ENCODE assay signal across 14 cellular contexts in genomic region chr20:11755071-11755881, GRCh38.
A peak's percentile ranks its signal among the peaks of the same experiment; 100 is the strongest.
DNase-seq lines count a peak whose midpoint lies in the region; FAIRE-seq and TF ChIP-seq lines count a peak whose summit lies in the region.
"Had no signal": no experiment of that assay in that cellular context is flagged by ENCODE, and none has a peak within 500 bp of the region (broad histone marks: within the 10 kb centered on the region; RNA-seq: fewer than 3 reads in every experiment).

No MANE protein-coding gene starts in this region.

- H4K20me1 ChIP-seq in endothelial cell of umbilical vein (replicated peaks; ENCODE audit: control insufficient read depth, extremely low read depth, insufficient read depth, low read length) = no peaks in the 10 kb centered on the region

- H3K4me3 ChIP-seq in MG63 (peak overlapping the region; percentile 12), endothelial cell of umbilical vein (replicated peaks in 1 of 3; ENCODE audit: insufficient read depth in 1 of 3, low read depth in 1 of 3, low read length in 3 of 3) (no peak overlapping the region), neuronal stem cell (ENCODE audit: low read length in 2 of 2) (no peak overlapping the region)
- H3K4me3 ChIP-seq in CD8-positive, alpha-beta memory T cell (ENCODE audit: low read length) = no peak overlapping the region
- H3K4me3 ChIP-seq: stomach had no signal

- peak overlapping the region; percentile 62 for H2AFZ ChIP-seq in endothelial cell of umbilical vein (ENCODE audit: low read depth, low read length)
- no peak overlapping the region for H2AFZ ChIP-seq in neuronal stem cell (ENCODE audit: low read length)

- H3K36me3 Mint-ChIP-seq in CD8-positive, alpha-beta memory T cell = no peaks in the 10 kb centered on the region
- H3K36me3 Mint-ChIP-seq: CD4-positive, alpha-beta memory T cell; natural killer cell treated with Interleukin-12 subunit alpha and Interleukin-12 subunit beta and Interleukin-15 and Interleukin-18, amount 100 ng/mL, for 72 hours had no signal

- CTCF ChIA-PET in endothelial cell of umbilical vein (lab: Charles Lee) = interaction anchor here (0.9 to 1.3 kb wide), 2 partner anchors 31 to 35 kb away, joined by 3 read pairs; no protein-coding TSS in a partner anchor
- CTCF ChIA-PET in CD8-positive, alpha-beta memory T cell (lab: Charles Lee) = no interaction called here

- H3K9me3 Mint-ChIP-seq in CD8-positive, alpha-beta memory T cell = peaks cover 2 to 20% (median 11%) of the 10 kb centered on the region in 5 donors

- no peaks in the 10 kb centered on the region for H3K4me1 Mint-ChIP-seq in CD8-positive, alpha-beta memory T cell
- H3K4me1 Mint-ChIP-seq: CD4-positive, alpha-beta memory T cell had no signal

- H3K9me3 ChIP-seq in MG63 (peaks cover 7% of the 10 kb centered on the region), endothelial cell of umbilical vein (replicated peaks; ENCODE audit: control insufficient read depth, insufficient read depth, low read length) (no peaks in the 10 kb centered on the region), neuronal stem cell (replicated peaks in 1 of 2; ENCODE audit: control insufficient read depth in 2 of 2, insufficient read depth in 1 of 2, low read depth in 1 of 2, low read length in 2 of 2) (no peaks in the 10 kb centered on the region)
- no peaks in the 10 kb centered on the region for H3K9me3 ChIP-seq in CD8-positive, alpha-beta memory T cell (ENCODE audit: low read length)
- H3K9me3 ChIP-seq: stomach had no signal

- H3K79me1 ChIP-seq in neuronal stem cell (ENCODE audit: low read depth, low read length) = no peaks in the 10 kb centered on the region

- no peak overlapping the region for H3K27ac Mint-ChIP-seq in CD8-positive, alpha-beta memory T cell
- H3K27ac Mint-ChIP-seq: CD4-positive, alpha-beta memory T cell; effector memory CD8-positive, alpha-beta T cell; natural killer cell treated with Interleukin-12 subunit alpha and Interleukin-12 subunit beta and Interleukin-15 and Interleukin-18, amount 100 ng/mL, for 72 hours had no signal

- no peak overlapping the region for H3K4me3 Mint-ChIP-seq in CD8-positive, alpha-beta memory T cell
- H3K4me3 Mint-ChIP-seq: CD4-positive, alpha-beta memory T cell; effector memory CD8-positive, alpha-beta T cell; natural killer cell treated with Interleukin-12 subunit alpha and Interleukin-12 subunit beta and Interleukin-15 and Interleukin-18, amount 100 ng/mL, for 72 hours had no signal

- H3K9me1 ChIP-seq in endothelial cell of umbilical vein (replicated peaks; ENCODE audit: control insufficient read depth, extremely low read depth, insufficient read depth, low read length) = no peaks in the 10 kb centered on the region

- H2AK5ac ChIP-seq in neuronal stem cell (ENCODE audit: low read depth, low read length) = no peak overlapping the region

- no peak overlapping the region for H2BK120ac ChIP-seq in neuronal stem cell (ENCODE audit: low read depth, low read length)

- H4K91ac ChIP-seq in neuronal stem cell (ENCODE audit: low read depth, low read length, poor library complexity) = no peak overlapping the region

- H3K36me3 ChIP-seq in MG63 (no peaks in the 10 kb centered on the region), endothelial cell of umbilical vein (ENCODE audit: control insufficient read depth in 2 of 2, extremely low read depth in 1 of 2, insufficient read depth in 2 of 2, low read length in 2 of 2) (no peaks in the 10 kb centered on the region), neuronal stem cell (replicated peaks in 1 of 2; ENCODE audit: control insufficient read depth in 2 of 2, insufficient read depth in 2 of 2, low read length in 2 of 2) (no peaks in the 10 kb centered on the region)
- no peaks in the 10 kb centered on the region for H3K36me3 ChIP-seq in CD8-positive, alpha-beta memory T cell (ENCODE audit: insufficient read depth, low read length)
- H3K36me3 ChIP-seq: stomach had no signal

- no peak overlapping the region for H3K18ac ChIP-seq in neuronal stem cell (ENCODE audit: low read length)

- TF ChIP-seq POLR2A in endothelial cell of umbilical vein (IDR thresholded peaks at IDR 0.05; ENCODE audit: low read depth, low read length) = no peak
- TF ChIP-seq POLR2A in erythroblast (IDR thresholded peaks at IDR 0.05; ENCODE audit: low read length) = no peak

- POLR2A ChIA-PET in endothelial cell of umbilical vein (lab: Charles Lee) = no interaction called here
- POLR2A ChIA-PET in CD8-positive, alpha-beta memory T cell (lab: Charles Lee) = no interaction called here

- no peak overlapping the region for H2BK15ac ChIP-seq in neuronal stem cell (ENCODE audit: low read length)

- H3K23ac ChIP-seq in neuronal stem cell (ENCODE audit: low read depth, low read length, poor library complexity) = no peak overlapping the region

- H3K9ac ChIP-seq in endothelial cell of umbilical vein (replicated peaks; ENCODE audit: extremely low read depth, insufficient read depth, low read length) = no peak overlapping the region
- H3K9ac ChIP-seq in neuronal stem cell (ENCODE audit: low read depth, low read length, poor library complexity) = no peak overlapping the region

- TF ChIP-seq CTCF in endothelial cell of umbilical vein (IDR thresholded peaks at IDR 0.05; ENCODE audit: extremely low read depth in 1 of 2, insufficient read depth in 1 of 2, low read depth in 1 of 2, low read length in 2 of 2) = no peak

- H3K4me2 ChIP-seq in endothelial cell of umbilical vein (ENCODE audit: insufficient read depth, low read length) (no peak overlapping the region), neuronal stem cell (ENCODE audit: insufficient read depth, low read length, poor library complexity, severe bottlenecking) (no peak overlapping the region)

- no peak overlapping the region for H3K14ac ChIP-seq in neuronal stem cell (ENCODE audit: low read length)

- H3K27me3 Mint-ChIP-seq in CD8-positive, alpha-beta memory T cell = no peaks in the 10 kb centered on the region
- H3K27me3 Mint-ChIP-seq: CD4-positive, alpha-beta memory T cell; effector memory CD8-positive, alpha-beta T cell; natural killer cell treated with Interleukin-12 subunit alpha and Interleukin-12 subunit beta and Interleukin-15 and Interleukin-18, amount 100 ng/mL, for 72 hours had no signal

- dilution Hi-C loops in endothelial cell of umbilical vein (cut with MboI; ENCODE audit: extremely low pct_ligation_motif_present, low sequenced_read_pairs) = no loop called here

- no peak overlapping the region for H2BK12ac ChIP-seq in neuronal stem cell (ENCODE audit: low read length)

- FAIRE-seq in endothelial cell of umbilical vein (lab: Jason Lieb, UNC) = no peak

- H3K27me3 ChIP-seq in MG63 (no peaks in the 10 kb centered on the region), endothelial cell of umbilical vein (ENCODE audit: control insufficient read depth in 2 of 2, insufficient read depth in 2 of 2, low read length in 2 of 2) (no peaks in the 10 kb centered on the region), neuronal stem cell (ENCODE audit: control insufficient read depth in 3 of 3, insufficient read depth in 3 of 3, low read depth in 1 of 3, low read length in 3 of 3) (no peaks in the 10 kb centered on the region)
- H3K27me3 ChIP-seq in CD8-positive, alpha-beta memory T cell (ENCODE audit: insufficient read depth, low read length, poor library complexity, severe bottlenecking) = no peaks in the 10 kb centered on the region
- H3K27me3 ChIP-seq: stomach had no signal

- no TSS peak for BruUV-seq in endothelial cell of umbilical vein (replicated peaks; lab: Mats Ljungman, UMichigan)

- DNase-seq in Ammon's horn (ENCODE audit: low spot score) (peak; percentile 81), MG63 (peak; percentile 88), endothelial cell of umbilical vein (ENCODE audit: low read depth, low spot score) (peak; percentile 42), neuronal stem cell (ENCODE audit: low spot score) (peak; percentile 26), RKO (ENCODE audit: low spot score) (no peak), erythroblast (lab: John Stamatoyannopoulos, UW) (no peak), HPDE6-E6E7 (ENCODE audit: extremely low spot score) (no peak)
- no peak for DNase-seq in CD8-positive, alpha-beta memory T cell
- DNase-seq: CD4-positive, alpha-beta memory T cell; effector memory CD8-positive, alpha-beta T cell; NCI-H1417 treated with DMSO at 0.1 percent for 48 hours; stimulated activated CD4-positive, alpha-beta T cell treated with anti-CD3 and anti-CD28 coated beads, Interleukin-2, amount 100 ng/mL, for 48 hours; stomach had no signal

- H3K27ac ChIP-seq in endothelial cell of umbilical vein (ENCODE audit: insufficient read depth, low read depth, low read length) = no peak overlapping the region
- H3K27ac ChIP-seq in neuronal stem cell (replicated peaks; ENCODE audit: low read length) = no peak overlapping the region
- no peak overlapping the region for H3K27ac ChIP-seq in CD8-positive, alpha-beta memory T cell (ENCODE audit: low read depth, low read length)
- H3K27ac ChIP-seq: stomach had no signal

- intact Hi-C loops in endothelial cell of umbilical vein (cut with micrococcal nuclease) = loop anchor here (1.0 kb wide), 1 partner anchor 23 kb away; no protein-coding TSS in a partner anchor

- no CpG with 5 or more reads among the region's 8 CpGs for WGBS in neuronal stem cell (ENCODE audit: extremely low coverage in 2 of 2, insufficient read length in 2 of 2, insufficient replicate concordance in 1 of 2), 2 donors

- H3K79me2 ChIP-seq in endothelial cell of umbilical vein (ENCODE audit: control insufficient read depth, insufficient read depth, low read length) = no peaks in the 10 kb centered on the region

- no peak overlapping the region for H2BK5ac ChIP-seq in neuronal stem cell (ENCODE audit: low read length)

- no peak overlapping the region for H4K8ac ChIP-seq in neuronal stem cell (ENCODE audit: low read depth, low read length)

- H3K4ac ChIP-seq in neuronal stem cell (ENCODE audit: low read length) = no peak overlapping the region

- peaks cover 6% of the 10 kb centered on the region for H3K4me1 ChIP-seq in endothelial cell of umbilical vein (ENCODE audit: control insufficient read depth, extremely low read depth, insufficient read depth, low read length)
- peaks cover 0 to 3% of the 10 kb centered on the region in 2 donors for H3K4me1 ChIP-seq in neuronal stem cell (ENCODE audit: control insufficient read depth in 2 of 2, insufficient read depth in 1 of 2, low read depth in 1 of 2, low read length in 2 of 2)
- no peaks in the 10 kb centered on the region for H3K4me1 ChIP-seq in CD8-positive, alpha-beta memory T cell (ENCODE audit: insufficient read depth, low read length)

TF ChIP-seq in endothelial cell of umbilical vein, 7 proteins besides CTCF, POLR2A, EP300 and RAD21:
- TF ChIP-seq MAX (IDR thresholded peaks at IDR 0.05; ENCODE audit: insufficient read depth, insufficient read length) (no peak), EZH2 (IDR thresholded peaks at IDR 0.05; ENCODE audit: borderline replicate concordance, low read depth, low read length, severe bottlenecking) (no peak), POLR2AphosphoS5 (IDR thresholded peaks at IDR 0.05; ENCODE audit: insufficient read depth, low read depth, low read length) (no peak)

Comparison
In these comparisons a context has a peak if more than half of its experiments do, and no peak if none do; other contexts are left out.
1. DNase-seq: peak in Ammon's horn (single experiment), MG63 (single experiment), endothelial cell of umbilical vein (single experiment) and neuronal stem cell (single experiment); none in CD8-positive, alpha-beta memory T cell (0 of 5), RKO (single experiment), erythroblast (0 of 2) and HPDE6-E6E7 (single experiment).